23 cellular contexts compared by ENCODE assay signal in genomic region chr15:40716165-40716564, GRCh38. TPM values are rescaled to one million over a fixed set of nuclear protein-coding genes. Genes with fewer than 3 reads are reported as not detected.
"Had no signal": no experiment of that assay in that cellular context is flagged by ENCODE, and none has a peak within 500 bp of the region (broad histone marks: within the 10 kb centered on the region; RNA-seq: fewer than 3 reads in every experiment).

No MANE protein-coding gene starts in this region.

- H3K27me3 Mint-ChIP-seq: naive B cell; natural killer cell treated with Interleukin-12 subunit alpha and Interleukin-12 subunit beta and Interleukin-15 and Interleukin-18, amount 100 ng/mL, for 72 hours; progenitor cell of endocrine pancreas; stimulated activated memory B cell treated with anti-CD40 and anti-IgM and Interleukin-4, amounts not matched to agents 10 μg/mL and 1 μg/mL and 100 μg/mL, for 72 hours had no signal

- H3K9me3 Mint-ChIP-seq: immature natural killer cell; mesothelial cell of epicardium; naive B cell; natural killer cell treated with Interleukin-12 subunit alpha and Interleukin-12 subunit beta and Interleukin-15 and Interleukin-18, amount 100 ng/mL, for 72 hours; stimulated activated memory B cell treated with anti-CD40 and anti-IgM and Interleukin-4, amounts not matched to agents 10 μg/mL and 1 μg/mL and 100 μg/mL, for 72 hours had no signal

- H3K36me3 Mint-ChIP-seq: naive B cell; stimulated activated memory B cell treated with anti-CD40 and anti-IgM and Interleukin-4, amounts not matched to agents 10 μg/mL and 1 μg/mL and 100 μg/mL, for 72 hours had no signal

- ATAC-seq: left colon; left lung; natural killer cell treated with Interleukin-12 subunit alpha and Interleukin-12 subunit beta and Interleukin-15 and Interleukin-18, amount 100 ng/mL, for 72 hours; right lobe of liver; stimulated activated memory B cell treated with anti-CD40 and anti-IgM and Interleukin-4, amounts not matched to agents 10 μg/mL and 1 μg/mL and 100 μg/mL, for 72 hours; stimulated activated naive CD8-positive, alpha-beta T cell treated with anti-CD3 and anti-CD28 coated beads, Interleukin-15, Interleukin-2, amounts not matched to agents 100 U/mL and 50 U/mL, for 24 hours; upper lobe of right lung had no signal

- H3K4me3 Mint-ChIP-seq: immature natural killer cell; mesothelial cell of epicardium; natural killer cell treated with Interleukin-12 subunit alpha and Interleukin-12 subunit beta and Interleukin-15 and Interleukin-18, amount 100 ng/mL, for 72 hours; stimulated activated memory B cell treated with anti-CD40 and anti-IgM and Interleukin-4, amounts not matched to agents 10 μg/mL and 1 μg/mL and 100 μg/mL, for 72 hours had no signal

- H3K4me1 Mint-ChIP-seq: immature natural killer cell; mesothelial cell of epicardium; naive B cell; stimulated activated memory B cell treated with anti-CD40 and anti-IgM and Interleukin-4, amounts not matched to agents 10 μg/mL and 1 μg/mL and 100 μg/mL, for 72 hours had no signal

- H3K27ac Mint-ChIP-seq: immature natural killer cell; mesothelial cell of epicardium; natural killer cell treated with Interleukin-12 subunit alpha and Interleukin-12 subunit beta and Interleukin-15 and Interleukin-18, amount 100 ng/mL, for 72 hours; progenitor cell of endocrine pancreas; stimulated activated memory B cell treated with anti-CD40 and anti-IgM and Interleukin-4, amounts not matched to agents 10 μg/mL and 1 μg/mL and 100 μg/mL, for 72 hours had no signal

- DNase-seq: hypothalamus; immature natural killer cell; kidney; left colon; left lung; mesendoderm; naive B cell; ovary; right lobe of liver; stimulated activated CD4-positive, alpha-beta T cell treated with anti-CD3 and anti-CD28 coated beads, Interleukin-1b, Interleukin-23, amount 100 ng/mL, for 48 hours; stimulated activated CD4-positive, alpha-beta T cell treated with anti-CD3 and anti-CD28 coated beads, Interleukin-2, amount 100 ng/mL, for 48 hours; stimulated activated CD4-positive, alpha-beta T cell treated with anti-CD3 and anti-CD28 coated beads, Interleukin-4, amount 100 ng/mL, for 4 hours; stimulated activated CD8-positive, alpha-beta memory T cell treated with anti-CD3 and anti-CD28 coated beads, Interleukin-4, amount 100 ng/mL, for 48 hours; stimulated activated naive CD8-positive, alpha-beta T cell treated with anti-CD3 and anti-CD28 coated beads, Interleukin-15, Interleukin-2, amounts not matched to agents 100 U/mL and 50 U/mL, for 24 hours; stomach; tibial artery; upper lobe of right lung; uterus had no signal

RNA-seq across cellular contexts. Expression of gene C15orf62, which starts 53.6 kb away (rescaled TPM):
- total RNA-seq: skeletal muscle tissue had no signal
